In the genomic region with DNA sequence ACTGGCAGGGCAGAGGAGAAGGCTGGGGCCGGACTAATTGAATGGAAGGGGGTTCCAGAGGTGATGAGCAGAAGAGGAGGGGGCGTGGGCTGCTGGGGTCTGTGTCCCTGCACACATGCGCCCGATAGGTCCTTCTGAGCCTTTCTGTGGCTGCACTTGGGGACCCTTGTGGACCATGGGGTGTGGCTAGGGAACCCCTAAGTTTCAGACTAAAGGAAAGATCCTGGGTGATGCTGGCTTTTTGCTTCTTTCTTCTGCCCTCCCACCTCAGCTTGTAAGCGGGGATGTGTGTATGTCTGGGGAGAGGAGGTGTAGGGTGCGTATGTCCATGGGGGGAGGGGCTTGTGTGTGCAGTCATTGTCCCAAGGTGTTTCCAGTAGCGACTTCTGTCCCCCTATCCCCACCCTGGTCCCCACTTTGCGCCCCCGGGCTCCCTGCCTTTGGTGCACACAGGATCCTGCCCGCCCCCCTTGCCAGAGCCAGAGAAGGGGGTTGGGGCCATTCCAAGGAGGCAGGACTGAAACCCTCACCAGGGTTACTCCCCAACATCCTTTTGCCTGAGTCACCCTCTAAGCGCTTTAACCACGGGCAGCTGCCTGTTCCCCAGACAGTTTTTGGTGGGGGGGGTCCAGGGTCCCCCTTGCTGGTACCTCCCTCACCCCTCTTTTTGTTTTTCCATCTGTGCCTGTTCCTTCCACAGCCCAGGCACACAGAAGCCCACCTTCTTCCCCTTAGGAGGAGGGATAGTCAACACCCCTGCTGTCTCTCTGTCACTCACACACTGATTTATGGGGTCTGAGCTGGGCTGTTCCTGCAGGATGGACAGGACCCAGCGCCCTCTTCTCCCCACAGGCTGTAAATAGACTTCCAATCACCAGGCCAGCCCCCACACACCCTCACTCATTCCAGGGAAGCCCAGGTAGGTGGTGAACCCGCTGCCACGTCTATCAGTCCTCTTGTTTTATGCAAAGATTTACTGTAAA, we compare ENCODE assay signal across 1 cellular context.
TF ChIP-seq lines count a peak whose summit lies in the region.

No MANE protein-coding gene starts in this region.

TF ChIP-seq in GM23338, 12 proteins besides CTCF, POLR2A, EP300 and RAD21 (continued from another document):
- TF ChIP-seq, protein P1, sequence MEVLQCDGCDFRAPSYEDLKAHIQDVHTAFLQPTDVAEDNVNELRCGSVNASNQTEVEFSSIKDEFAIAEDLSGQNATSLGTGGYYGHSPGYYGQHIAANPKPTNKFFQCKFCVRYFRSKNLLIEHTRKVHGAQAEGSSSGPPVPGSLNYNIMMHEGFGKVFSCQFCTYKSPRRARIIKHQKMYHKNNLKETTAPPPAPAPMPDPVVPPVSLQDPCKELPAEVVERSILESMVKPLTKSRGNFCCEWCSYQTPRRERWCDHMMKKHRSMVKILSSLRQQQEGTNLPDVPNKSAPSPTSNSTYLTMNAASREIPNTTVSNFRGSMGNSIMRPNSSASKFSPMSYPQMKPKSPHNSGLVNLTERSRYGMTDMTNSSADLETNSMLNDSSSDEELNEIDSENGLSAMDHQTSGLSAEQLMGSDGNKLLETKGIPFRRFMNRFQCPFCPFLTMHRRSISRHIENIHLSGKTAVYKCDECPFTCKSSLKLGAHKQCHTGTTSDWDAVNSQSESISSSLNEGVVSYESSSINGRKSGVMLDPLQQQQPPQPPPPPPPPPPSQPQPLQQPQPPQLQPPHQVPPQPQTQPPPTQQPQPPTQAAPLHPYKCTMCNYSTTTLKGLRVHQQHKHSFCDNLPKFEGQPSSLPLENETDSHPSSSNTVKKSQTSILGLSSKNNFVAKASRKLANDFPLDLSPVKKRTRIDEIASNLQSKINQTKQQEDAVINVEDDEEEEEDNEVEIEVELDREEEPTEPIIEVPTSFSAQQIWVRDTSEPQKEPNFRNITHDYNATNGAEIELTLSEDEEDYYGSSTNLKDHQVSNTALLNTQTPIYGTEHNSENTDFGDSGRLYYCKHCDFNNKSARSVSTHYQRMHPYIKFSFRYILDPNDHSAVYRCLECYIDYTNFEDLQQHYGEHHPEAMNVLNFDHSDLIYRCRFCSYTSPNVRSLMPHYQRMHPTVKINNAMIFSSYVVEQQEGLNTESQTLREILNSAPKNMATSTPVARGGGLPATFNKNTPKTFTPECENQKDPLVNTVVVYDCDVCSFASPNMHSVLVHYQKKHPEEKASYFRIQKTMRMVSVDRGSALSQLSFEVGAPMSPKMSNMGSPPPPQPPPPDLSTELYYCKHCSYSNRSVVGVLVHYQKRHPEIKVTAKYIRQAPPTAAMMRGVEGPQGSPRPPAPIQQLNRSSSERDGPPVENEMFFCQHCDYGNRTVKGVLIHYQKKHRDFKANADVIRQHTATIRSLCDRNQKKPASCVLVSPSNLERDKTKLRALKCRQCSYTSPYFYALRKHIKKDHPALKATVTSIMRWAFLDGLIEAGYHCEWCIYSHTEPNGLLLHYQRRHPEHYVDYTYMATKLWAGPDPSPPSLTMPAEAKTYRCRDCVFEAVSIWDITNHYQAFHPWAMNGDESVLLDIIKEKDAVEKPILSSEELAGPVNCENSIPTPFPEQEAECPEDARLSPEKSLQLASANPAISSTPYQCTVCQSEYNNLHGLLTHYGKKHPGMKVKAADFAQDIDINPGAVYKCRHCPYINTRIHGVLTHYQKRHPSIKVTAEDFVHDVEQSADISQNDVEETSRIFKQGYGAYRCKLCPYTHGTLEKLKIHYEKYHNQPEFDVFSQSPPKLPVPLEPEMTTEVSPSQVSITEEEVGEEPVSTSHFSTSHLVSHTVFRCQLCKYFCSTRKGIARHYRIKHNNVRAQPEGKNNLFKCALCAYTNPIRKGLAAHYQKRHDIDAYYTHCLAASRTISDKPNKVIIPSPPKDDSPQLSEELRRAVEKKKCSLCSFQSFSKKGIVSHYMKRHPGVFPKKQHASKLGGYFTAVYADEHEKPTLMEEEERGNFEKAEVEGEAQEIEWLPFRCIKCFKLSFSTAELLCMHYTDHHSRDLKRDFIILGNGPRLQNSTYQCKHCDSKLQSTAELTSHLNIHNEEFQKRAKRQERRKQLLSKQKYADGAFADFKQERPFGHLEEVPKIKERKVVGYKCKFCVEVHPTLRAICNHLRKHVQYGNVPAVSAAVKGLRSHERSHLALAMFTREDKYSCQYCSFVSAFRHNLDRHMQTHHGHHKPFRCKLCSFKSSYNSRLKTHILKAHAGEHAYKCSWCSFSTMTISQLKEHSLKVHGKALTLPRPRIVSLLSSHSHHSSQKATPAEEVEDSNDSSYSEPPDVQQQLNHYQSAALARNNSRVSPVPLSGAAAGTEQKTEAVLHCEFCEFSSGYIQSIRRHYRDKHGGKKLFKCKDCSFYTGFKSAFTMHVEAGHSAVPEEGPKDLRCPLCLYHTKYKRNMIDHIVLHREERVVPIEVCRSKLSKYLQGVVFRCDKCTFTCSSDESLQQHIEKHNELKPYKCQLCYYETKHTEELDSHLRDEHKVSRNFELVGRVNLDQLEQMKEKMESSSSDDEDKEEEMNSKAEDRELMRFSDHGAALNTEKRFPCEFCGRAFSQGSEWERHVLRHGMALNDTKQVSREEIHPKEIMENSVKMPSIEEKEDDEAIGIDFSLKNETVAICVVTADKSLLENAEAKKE (CRISPR knock-in tag; IDR thresholded peaks at IDR 0.05), result no peak
- peak; percentile 53 for TF ChIP-seq POLR2AphosphoS5 (IDR thresholded peaks at IDR 0.05; ENCODE audit: low read depth)
